9 cellular contexts compared by ENCODE assay signal in genomic region chr1:90133133-90133532, GRCh38.
A peak's percentile ranks its signal among the peaks of the same experiment; 100 is the strongest.
DNase-seq lines count a peak whose midpoint lies in the region; ATAC-seq and TF ChIP-seq lines count a peak whose summit lies in the region.
"Had no signal": no experiment of that assay in that cellular context is flagged by ENCODE, and none has a peak within 500 bp of the region (broad histone marks: within the 10 kb centered on the region; RNA-seq: fewer than 3 reads in every experiment).

No MANE protein-coding gene starts in this region.

- H3K9ac ChIP-seq in PC-3 (ENCODE audit: low read length), result no peak overlapping the region

- H3K9me3 ChIP-seq in DOHH2 (ENCODE audit: control insufficient read depth, insufficient read depth, low read length) (no peaks in the 10 kb centered on the region), PC-3 (ENCODE audit: low read length) (no peaks in the 10 kb centered on the region), gastroesophageal sphincter (no peaks in the 10 kb centered on the region)
- H3K9me3 ChIP-seq: SJSA1 had no signal

- intact Hi-C loops in PC-3 (cut with micrococcal nuclease), result no loop called here

- H3K4me1 ChIP-seq in DOHH2 (ENCODE audit: control insufficient read depth, low read length) (no peaks in the 10 kb centered on the region), PC-3 (ENCODE audit: insufficient read depth, low read length) (no peaks in the 10 kb centered on the region), gastroesophageal sphincter (no peaks in the 10 kb centered on the region)
- H3K4me1 ChIP-seq: SJSA1 had no signal

- H3K9me2 ChIP-seq in DOHH2 (replicated peaks; ENCODE audit: control insufficient read depth, low read length), result no peaks in the 10 kb centered on the region
- H3K9me2 ChIP-seq in PC-3 (replicated peaks; ENCODE audit: low read length), result no peaks in the 10 kb centered on the region

- POLR2A ChIA-PET in PC-3 (lab: Charles Lee; ENCODE audit: unreplicated experiment), result no interaction called here

- WGBS in gastroesophageal sphincter (ENCODE audit: low coverage in 1 of 2), 2 donors, result 14 to 19% methylated on average over 2 of the region's 2 CpGs

- H2AFZ ChIP-seq in PC-3 (ENCODE audit: low read length), result no peak overlapping the region

- H3K27ac ChIP-seq in DOHH2 (ENCODE audit: low read depth, low read length), result no peak overlapping the region
- H3K27ac ChIP-seq in PC-3 (ENCODE audit: low read length), result no peak overlapping the region
- no peak overlapping the region for H3K27ac ChIP-seq in gastroesophageal sphincter
- H3K27ac ChIP-seq: SJSA1 had no signal

- H3K79me2 ChIP-seq in DOHH2 (ENCODE audit: control insufficient read depth, low read length), result no peaks in the 10 kb centered on the region
- H3K79me2 ChIP-seq in PC-3 (ENCODE audit: low read length), result no peaks in the 10 kb centered on the region

- no peaks in the 10 kb centered on the region for H3K36me3 ChIP-seq in DOHH2 (ENCODE audit: control insufficient read depth, low read length)
- no peaks in the 10 kb centered on the region for H3K36me3 ChIP-seq in PC-3 (ENCODE audit: low read depth, low read length)
- H3K36me3 ChIP-seq in gastroesophageal sphincter, result no peaks in the 10 kb centered on the region
- H3K36me3 ChIP-seq: SJSA1 had no signal

- no peaks in the 10 kb centered on the region for H3F3A ChIP-seq in DOHH2 (ENCODE audit: control insufficient read depth, insufficient read depth)
- no peaks in the 10 kb centered on the region for H3F3A ChIP-seq in PC-3 (ENCODE audit: low read length, unreplicated experiment)

- H3K27me3 ChIP-seq in DOHH2 (ENCODE audit: control insufficient read depth, low read length) (no peaks in the 10 kb centered on the region), PC-3 (ENCODE audit: low read length) (peaks cover 57% of the 10 kb centered on the region), gastroesophageal sphincter (peaks cover 4% of the 10 kb centered on the region)

- no peak for TF ChIP-seq EP300 in gastroesophageal sphincter (IDR thresholded peaks at IDR 0.05)

- ATAC-seq in PC-3 (peak; percentile 62), gastroesophageal sphincter (no peak), GM18861 (IDR thresholded peaks at IDR 0.05; ENCODE audit: unreplicated experiment) (no peak)

- BruUV-seq in PC-3 (replicated peaks; lab: Mats Ljungman, UMichigan), result no TSS peak

- TF ChIP-seq POLR2A in gastroesophageal sphincter (IDR thresholded peaks at IDR 0.05), result no peak

- no peak overlapping the region for H3K4me3 ChIP-seq in DOHH2 (ENCODE audit: low read length)
- H3K4me3 ChIP-seq in PC-3 (ENCODE audit: low read length), result no peak overlapping the region
- H3K4me3 ChIP-seq in fibroblast of mammary gland (ENCODE audit: control insufficient read depth, low read depth, low read length), result no peak overlapping the region
- H3K4me3 ChIP-seq in gastroesophageal sphincter, result no peak overlapping the region
- H3K4me3 ChIP-seq: SJSA1 had no signal

- H4K20me1 ChIP-seq in DOHH2 (ENCODE audit: control insufficient read depth, insufficient read depth, low read depth, low read length), result no peaks in the 10 kb centered on the region
- no peaks in the 10 kb centered on the region for H4K20me1 ChIP-seq in PC-3 (ENCODE audit: low read length)

- TF ChIP-seq CTCF in DOHH2 (IDR thresholded peaks at IDR 0.05; ENCODE audit: low read depth, low read length, poor library complexity, severe bottlenecking) (peak; percentile 61), PC-3 (conservative IDR thresholded peaks at IDR 0.05; ENCODE audit: low read depth, low read length) (peak; percentile 72), fibroblast of mammary gland (conservative IDR thresholded peaks at IDR 0.05; ENCODE audit: control insufficient read depth, insufficient read depth, low read depth, low read length) (peak; percentile 35), gastroesophageal sphincter (IDR thresholded peaks at IDR 0.05) (peak in 1 of 4 experiments; percentile 15)

- DNase-seq in KG1 (lab: John Stamatoyannopoulos, UW) (peak; percentile 20), PC-3 (peak; percentile 62), fibroblast of mammary gland (ENCODE audit: low read depth) (peak; percentile 23), superior temporal gyrus (ENCODE audit: extremely low spot score) (peak; percentile 35), OCI-M2 (lab: John Stamatoyannopoulos, UW; ENCODE audit: unreplicated experiment) (no peak)

- H3K4me2 ChIP-seq in DOHH2 (ENCODE audit: low read length) (no peak overlapping the region), PC-3 (ENCODE audit: low read length) (no peak overlapping the region)

- CTCF ChIA-PET in PC-3 (lab: Charles Lee), result interaction anchor here (0.5 kb wide), 1 partner anchor 557 kb away, joined by 3 read pairs; no protein-coding TSS in a partner anchor
